Comparison of ENCODE assay signal across 16 cellular contexts in the genomic region with DNA sequence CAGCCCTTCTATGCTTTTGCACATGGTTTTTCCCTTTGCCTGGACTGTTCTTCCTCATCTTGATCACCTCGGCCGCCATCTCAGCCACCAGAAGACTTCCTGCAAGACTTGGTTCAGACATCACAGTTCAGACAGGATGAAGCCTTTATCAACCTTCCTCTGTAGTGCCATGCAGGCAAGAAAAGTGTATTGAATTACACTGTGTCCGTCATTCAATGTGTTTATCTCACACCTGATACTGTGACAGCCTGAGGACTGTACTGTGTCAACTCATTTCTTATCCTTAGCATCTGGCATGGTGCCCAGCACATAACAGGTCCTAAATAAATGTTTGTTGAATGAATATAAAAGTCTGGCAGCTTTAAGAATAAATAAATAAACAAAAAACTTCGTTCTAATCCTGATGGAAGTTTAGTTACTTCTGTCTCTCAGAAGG.
DNase-seq lines count a peak whose midpoint lies in the region; ATAC-seq, FAIRE-seq and TF ChIP-seq lines count a peak whose summit lies in the region.
"Had no signal": no experiment of that assay in that cellular context is flagged by ENCODE, and none has a peak within 500 bp of the region (broad histone marks: within the 10 kb centered on the region; RNA-seq: fewer than 3 reads in every experiment).

No MANE protein-coding gene starts in this region.

- POLR2A ChIA-PET in K562 (lab: Yijun Ruan, JAX) = no interaction called here

- H3K27ac Mint-ChIP-seq in chondrocyte (ENCODE audit: unreplicated experiment) = no peak overlapping the region
- H3K27ac Mint-ChIP-seq: GM23338 had no signal

- H3K36me3 Mint-ChIP-seq in chondrocyte (ENCODE audit: low read depth) = no peaks in the 10 kb centered on the region

- CTCF ChIA-PET in K562 (lab: Yijun Ruan, JAX; ENCODE audit: low intra/inter-chr PET ratio) = no interaction called here

- no peak overlapping the region for H3K4me3 ChIP-seq in left ventricle myocardium inferior
- H3K4me3 ChIP-seq in K562 = no peak overlapping the region
- no peak overlapping the region for H3K4me3 ChIP-seq in testis
- H3K4me3 ChIP-seq in colonic mucosa = no peak overlapping the region
- H3K4me3 ChIP-seq: GM23338 had no signal

- DNase-seq in left ventricle myocardium superior (no peak), left ventricle myocardium inferior (no peak), NCI-H69 (lab: John Stamatoyannopoulos, UW) (peak; percentile 47), K562 (ENCODE audit: extremely low read depth in 1 of 4, low spot score in 3 of 4) (peak in 3 of 4 experiments; percentile 12 to 86 (median 73)), testis (no peak), chondrocyte (ENCODE audit: low spot score) (no peak), sciatic nerve (ENCODE audit: low spot score) (no peak), colonic mucosa (no peak)
- DNase-seq: Calu3, GF-D8, KG1, NCI-H1092, NCI-H526, Right ventricle myocardium superior had no signal

- peak; percentile 76 for TF ChIP-seq EP300 in K562 (IDR thresholded peaks at IDR 0.05; ENCODE audit: low read length)

- ATAC-seq in left ventricle myocardium superior = peak; percentile 76
- ATAC-seq in K562 = peak; percentile 90
- ATAC-seq in sciatic nerve = no peak
- ATAC-seq: GM23338, Panc1 had no signal

- H3K4me1 ChIP-seq in left ventricle myocardium inferior = peaks cover 4% of the 10 kb centered on the region
- H3K4me1 ChIP-seq in K562 (replicated peaks in 1 of 2; ENCODE audit: control insufficient read depth in 2 of 2, insufficient read depth in 2 of 2, low read length in 2 of 2) = peaks cover 6 to 25% of the 10 kb centered on the region in 2 experiments; a peak in 3 of 5 replicates
- no peaks in the 10 kb centered on the region for H3K4me1 ChIP-seq in testis
- H3K4me1 ChIP-seq in colonic mucosa = peaks cover 5% of the 10 kb centered on the region

- 6% methylated on average over 4 of the region's 4 CpGs for WGBS in K562 (ENCODE audit: insufficient coverage, low coverage, missing lambda C conversion rate)
- WGBS in testis, 2 donors = 80 to 89% methylated on average over 4 of the region's 4 CpGs

- TF ChIP-seq POLR2A in K562 (conservative IDR thresholded peaks at IDR 0.05) (no peak), testis (IDR thresholded peaks at IDR 0.05) (no peak)

- H3K9me3 Mint-ChIP-seq in chondrocyte (ENCODE audit: low read depth) = no peaks in the 10 kb centered on the region
- H3K9me3 Mint-ChIP-seq: GM23338 had no signal

- BruUV-seq in K562 (replicated peaks; lab: Mats Ljungman, UMichigan) = no TSS peak

- H3K27me3 ChIP-seq in left ventricle myocardium inferior (ENCODE audit: low read depth) (no peaks in the 10 kb centered on the region), K562 (ENCODE audit: control insufficient read depth in 2 of 2, insufficient read depth in 2 of 2, low read length in 2 of 2) (no peaks in the 10 kb centered on the region), testis (no peaks in the 10 kb centered on the region), colonic mucosa (no peaks in the 10 kb centered on the region)

- intact Hi-C loops in left ventricle myocardium superior (cut with micrococcal nuclease) = no loop called here
- intact Hi-C loops in left ventricle myocardium inferior (cut with micrococcal nuclease) = no loop called here
- intact Hi-C loops in K562 (cut with micrococcal nuclease) = loop anchor here (5.0 kb wide), 1 partner anchor 59 kb away; no protein-coding TSS in a partner anchor
- intact Hi-C loops in testis (cut with DNase I; ENCODE audit: low total_unique reads) = no loop called here
- intact Hi-C loops in sciatic nerve (cut with DNase I) = no loop called here
- intact Hi-C loops in colonic mucosa (cut with DNase I) = no loop called here

- in situ Hi-C loops in K562 (cut with MboI) = no loop called here

- peaks cover 46% of the 10 kb centered on the region for H3K4me1 Mint-ChIP-seq in chondrocyte (ENCODE audit: low read depth)
- H3K4me1 Mint-ChIP-seq: GM23338 had no signal

- TF ChIP-seq RAD21 in K562 (CRISPR knock-in tag; conservative IDR thresholded peaks at IDR 0.05 in 1 of 2, IDR thresholded peaks at IDR 0.05 in 1 of 2) = 0 out of 4 replicates have a peak, but pooled peaks of 1 of the 2 experiments have one; percentile 4

- no peaks in the 10 kb centered on the region for H4K20me1 ChIP-seq in K562 (replicated peaks; ENCODE audit: control insufficient read depth, insufficient read depth, low read length)

- H2AFZ ChIP-seq in K562 (ENCODE audit: low read depth, low read length) = peak overlapping the region; percentile 78
- H2AFZ ChIP-seq: GM23338 had no signal

- H3K9me3 ChIP-seq in left ventricle myocardium inferior (replicated peaks) (no peaks in the 10 kb centered on the region), K562 (replicated peaks; ENCODE audit: control insufficient read depth, insufficient read depth, low read depth, low read length) (no peaks in the 10 kb centered on the region), testis (no peaks in the 10 kb centered on the region), colonic mucosa (no peaks in the 10 kb centered on the region)

- H3K9ac ChIP-seq in K562 (ENCODE audit: insufficient read depth in 1 of 2, low read depth in 2 of 2, low read length in 2 of 2) = no peak overlapping the region; a peak in 1 of 4 replicates
- no peak overlapping the region for H3K9ac ChIP-seq in colonic mucosa (ENCODE audit: low read depth in 2 of 2, low read length in 2 of 2)

- H3K79me2 ChIP-seq in K562 (ENCODE audit: control insufficient read depth, insufficient read depth, low read length) = no peaks in the 10 kb centered on the region

- no peaks in the 10 kb centered on the region for H3K36me3 ChIP-seq in left ventricle myocardium inferior
- H3K36me3 ChIP-seq in K562 (ENCODE audit: control insufficient read depth, insufficient read depth, low read length) = no peaks in the 10 kb centered on the region
- no peaks in the 10 kb centered on the region for H3K36me3 ChIP-seq in testis (ENCODE audit: low read depth, missing control alignments)
- H3K36me3 ChIP-seq in colonic mucosa = no peaks in the 10 kb centered on the region

- 0 out of 2 replicates have a peak overlapping the region, but pooled peaks have one; percentile 32 for H3K4me2 ChIP-seq in K562 (ENCODE audit: insufficient read depth, low read length)
- H3K4me2 ChIP-seq: GM23338 had no signal

- no peak overlapping the region for H3K4me3 Mint-ChIP-seq in chondrocyte (ENCODE audit: unreplicated experiment)
- H3K4me3 Mint-ChIP-seq: GM23338 had no signal

- TF ChIP-seq CTCF in left ventricle myocardium inferior (IDR thresholded peaks at IDR 0.05; ENCODE audit: borderline replicate concordance) (no peak), K562 (IDR thresholded peaks at IDR 0.05 in 2 of 3, conservative IDR thresholded peaks at IDR 0.05 in 1 of 3; ENCODE audit: insufficient read depth in 2 of 3, low read depth in 1 of 3, low read length in 3 of 3) (no peak), testis (IDR thresholded peaks at IDR 0.05) (no peak), chondrocyte (IDR thresholded peaks at IDR 0.05) (no peak), colonic mucosa (IDR thresholded peaks at IDR 0.05) (no peak)

- H3K27me3 Mint-ChIP-seq in chondrocyte (ENCODE audit: low read depth) = peaks cover 7% of the 10 kb centered on the region

- peak; percentile 91 for FAIRE-seq in K562 (lab: Jason Lieb, UNC)

- H3K27ac ChIP-seq in left ventricle myocardium inferior (replicated peaks) = no peak overlapping the region
- H3K27ac ChIP-seq in K562 (ENCODE audit: extremely low read depth, low read depth, low read length) = no peak overlapping the region
- no peak overlapping the region for H3K27ac ChIP-seq in testis
- no peak overlapping the region for H3K27ac ChIP-seq in colonic mucosa

- no peaks in the 10 kb centered on the region for H3K9me1 ChIP-seq in K562 (ENCODE audit: control insufficient read depth, insufficient read depth, low read length)

TF ChIP-seq in K562, 482 proteins besides CTCF, POLR2A, EP300 and RAD21 (continues in another document):
- TF ChIP-seq ZNF584 (CRISPR knock-in tag; IDR thresholded peaks at IDR 0.05; ENCODE audit: low read depth) (no peak), ZNF444 (CRISPR knock-in tag; IDR thresholded peaks at IDR 0.05) (no peak), TEAD2 (tag; IDR thresholded peaks at IDR 0.05) (no peak), ZNF76 (CRISPR knock-in tag; IDR thresholded peaks at IDR 0.05; ENCODE audit: borderline replicate concordance) (no peak), RCOR1 (IDR thresholded peaks at IDR 0.05; ENCODE audit: borderline replicate concordance in 1 of 2, low read depth in 2 of 2, low read length in 2 of 2) (peak in 1 of 2 experiments; percentile 87; a peak in 2 of 4 replicates), MTA3 (IDR thresholded peaks at IDR 0.05; ENCODE audit: borderline replicate concordance) (0 out of 2 replicates have a peak, but pooled peaks have one; percentile 23), NFXL1 (CRISPR knock-in tag; IDR thresholded peaks at IDR 0.05) (no peak), ZBTB12 (CRISPR knock-in tag; IDR thresholded peaks at IDR 0.05) (no peak), POLR2B (IDR thresholded peaks at IDR 0.05; ENCODE audit: low read depth, partially characterized antibody) (no peak)

Comparison
In these comparisons a context has a peak if more than half of its experiments do, and no peak if none do; other contexts are left out.
1. DNase-seq: peak in NCI-H69 (single experiment) and K562 (3 of 4); none in left ventricle myocardium superior (single experiment), left ventricle myocardium inferior (single experiment), testis (single experiment), chondrocyte (single experiment), sciatic nerve (single experiment) and colonic mucosa (single experiment).